ENCODE assay signal across 9 cellular contexts in the genomic region with DNA sequence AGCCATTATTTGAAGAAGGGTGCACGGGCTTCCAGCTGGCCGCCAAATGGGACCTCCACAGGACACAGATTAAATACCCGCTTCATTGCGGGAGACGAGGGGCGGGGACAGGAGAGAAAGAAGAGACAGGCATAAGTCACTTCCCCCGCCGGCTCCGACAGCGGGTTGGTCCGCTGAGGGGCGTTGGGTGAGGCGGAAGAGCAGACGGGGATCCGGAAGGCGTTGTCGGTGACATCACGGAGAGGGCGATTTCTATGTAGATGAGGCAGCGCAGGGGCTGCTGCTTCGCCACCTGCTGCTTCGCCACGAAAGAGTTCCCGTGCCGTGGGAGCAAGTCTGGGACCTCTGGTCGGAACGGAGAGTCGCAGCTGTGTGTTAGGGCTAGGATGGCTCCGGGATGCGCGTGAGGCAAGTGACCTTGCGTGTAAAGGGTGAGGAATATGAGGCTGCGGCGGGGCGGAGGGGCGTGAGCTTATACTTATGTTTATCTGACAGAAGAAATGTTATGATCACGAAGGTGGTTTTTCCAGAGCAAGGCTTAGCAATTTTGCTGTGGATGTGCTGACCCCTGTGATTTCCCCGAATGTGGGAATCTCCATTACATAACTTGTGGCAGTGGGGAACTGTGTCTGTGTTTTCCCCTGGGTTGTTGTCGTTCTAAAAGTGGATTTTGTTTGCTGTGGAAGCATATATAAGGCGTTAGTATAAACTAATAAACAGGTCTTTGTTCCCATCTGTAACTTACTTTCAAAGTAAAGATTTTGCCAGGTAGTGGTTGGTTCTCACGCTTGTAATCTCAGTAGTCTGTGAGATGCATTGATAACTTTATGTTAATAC. TPM values are rescaled to one million over a fixed set of nuclear protein-coding genes. Genes with fewer than 3 reads are reported as not detected.
DNase-seq lines count a peak whose midpoint lies in the region; ATAC-seq and TF ChIP-seq lines count a peak whose summit lies in the region.
"Not testable (repeated sequence)": the region's sequence is repeated elsewhere in the genome, so short reads cannot be mapped to it uniquely, and the experiment has no call there.
"Had no signal": no experiment of that assay in that cellular context is flagged by ENCODE, and none has a peak within 500 bp of the region (broad histone marks: within the 10 kb centered on the region; RNA-seq: fewer than 3 reads in every experiment).

No MANE protein-coding gene starts in this region.

- H3K27ac Mint-ChIP-seq in activated T-helper 2 cell treated with anti-CD3 and anti-CD28 coated beads, Interferon-gamma antibody, Interleukin-2, Interleukin-4, amounts not matched to agents 10 μg/mL and 5 μg/mL and 100 μg/mL, durations not matched to agents 14 hours and 24 hours and 36 hours = peak overlapping the region; percentile 100
- peak overlapping the region; percentile 99 to 100 (median 100) for H3K27ac Mint-ChIP-seq in naive B cell

- DNase-seq in Daoy (ENCODE audit: low read depth) = peak; percentile 94
- DNase-seq in H7 = peak; percentile 51
- peak; percentile 80 for DNase-seq in LoVo (ENCODE audit: low spot score)
- peak; percentile 88 for DNase-seq in RPMI8226
- DNase-seq in activated T-helper 2 cell treated with anti-CD3 and anti-CD28 coated beads, Interferon-gamma antibody, Interleukin-2, Interleukin-4, amounts not matched to agents 10 μg/mL and 5 μg/mL and 100 μg/mL, durations not matched to agents 14 hours and 24 hours and 36 hours (ENCODE audit: low spot score) = peak; percentile 89
- DNase-seq in fibroblast of mammary gland (ENCODE audit: low read depth) = peak; percentile 93
- DNase-seq in naive B cell = peak; percentile 89
- peak; percentile 79 for DNase-seq in stimulated activated CD8-positive, alpha-beta memory T cell treated with anti-CD3 and anti-CD28 coated beads, Interleukin-7, amount 100 ng/mL, for 24 hours (ENCODE audit: low read depth)

- TF ChIP-seq CTCF in fibroblast of mammary gland (conservative IDR thresholded peaks at IDR 0.05; ENCODE audit: control insufficient read depth, insufficient read depth, low read depth, low read length) = not testable (repeated sequence)

- not testable (repeated sequence) for H3K9me3 Mint-ChIP-seq in activated T-helper 2 cell treated with anti-CD3 and anti-CD28 coated beads, Interferon-gamma antibody, Interleukin-2, Interleukin-4, amounts not matched to agents 10 μg/mL and 5 μg/mL and 100 μg/mL, durations not matched to agents 14 hours and 24 hours and 36 hours; naive B cell

- not testable (repeated sequence) for H3K27me3 Mint-ChIP-seq in activated T-helper 2 cell treated with anti-CD3 and anti-CD28 coated beads, Interferon-gamma antibody, Interleukin-2, Interleukin-4, amounts not matched to agents 10 μg/mL and 5 μg/mL and 100 μg/mL, durations not matched to agents 14 hours and 24 hours and 36 hours (ENCODE audit: low read depth); naive B cell

- intact Hi-C loops in activated T-helper 2 cell treated with anti-CD3 and anti-CD28 coated beads, Interferon-gamma antibody, Interleukin-2, Interleukin-4, amounts not matched to agents 10 μg/mL and 5 μg/mL and 100 μg/mL, durations not matched to agents 14 hours and 24 hours and 36 hours (cut with micrococcal nuclease) = not testable (repeated sequence)

- H3K36me3 ChIP-seq in H7 (replicated peaks; ENCODE audit: control insufficient read depth, insufficient read depth, low read length) = not testable (repeated sequence)

- not testable (repeated sequence) for H3K27me3 ChIP-seq in H7 (ENCODE audit: control insufficient read depth, insufficient read depth, low read length)

- peak overlapping the region; percentile 93 for H3K4me3 Mint-ChIP-seq in activated T-helper 2 cell treated with anti-CD3 and anti-CD28 coated beads, Interferon-gamma antibody, Interleukin-2, Interleukin-4, amounts not matched to agents 10 μg/mL and 5 μg/mL and 100 μg/mL, durations not matched to agents 14 hours and 24 hours and 36 hours (ENCODE audit: low read depth)
- peak overlapping the region; percentile 76 to 99 (median 96) for H3K4me3 Mint-ChIP-seq in naive B cell

- H3K4me3 ChIP-seq in H7 (ENCODE audit: insufficient read depth, low read depth, low read length) (peak overlapping the region; percentile 39), fibroblast of mammary gland (ENCODE audit: control insufficient read depth, low read depth, low read length) (peak overlapping the region; percentile 48)

- H3K4me1 Mint-ChIP-seq in activated T-helper 2 cell treated with anti-CD3 and anti-CD28 coated beads, Interferon-gamma antibody, Interleukin-2, Interleukin-4, amounts not matched to agents 10 μg/mL and 5 μg/mL and 100 μg/mL, durations not matched to agents 14 hours and 24 hours and 36 hours (ENCODE audit: low read depth) = peaks cover 15% of the 10 kb centered on the region
- H3K4me1 Mint-ChIP-seq in naive B cell = peaks cover 16 to 28% (median 20%) of the 10 kb centered on the region in 3 donors

- not testable (repeated sequence) for H3K36me3 Mint-ChIP-seq in activated T-helper 2 cell treated with anti-CD3 and anti-CD28 coated beads, Interferon-gamma antibody, Interleukin-2, Interleukin-4, amounts not matched to agents 10 μg/mL and 5 μg/mL and 100 μg/mL, durations not matched to agents 14 hours and 24 hours and 36 hours (ENCODE audit: low read depth); naive B cell

- peak; percentile 85 to 88 for ATAC-seq in naive B cell (ENCODE audit: low read depth in 2 of 2)

RNA-seq across cellular contexts. Expression of a gene that starts 52.9 kb away (rescaled TPM):
- not detected in 2 replicates for total RNA-seq in Daoy (2014; rRNA removed; shearing (Covaris generic))
- not detected in 2 replicates for total RNA-seq in H7 (2014; rRNA removed; shearing (Covaris generic))
- total RNA-seq in activated T-helper 2 cell treated with anti-CD3 and anti-CD28 coated beads, Interferon-gamma antibody, Interleukin-2, Interleukin-4, amounts not matched to agents 10 μg/mL and 5 μg/mL and 100 μg/mL, durations not matched to agents 14 hours and 24 hours and 36 hours = not detected in 2 replicates
- polyA plus RNA-seq in naive B cell (ENCODE audit: low read depth in 6 of 6) = not detected
- total RNA-seq: frontal cortex had no signal

Comparison
In these comparisons a context has a peak if more than half of its experiments do, and no peak if none do; other contexts are left out.
1. Peak in every context shown above with its lines: DNase-seq, ATAC-seq and H3K4me3 ChIP-seq.